In genomic region chr16:70372921-70373550, GRCh38 we compare ENCODE assay signal across 1 cellular context.
TF ChIP-seq lines count a peak whose summit lies in the region.

No MANE protein-coding gene starts in this region.

TF ChIP-seq in SK-N-SH, 30 proteins besides CTCF, POLR2A, EP300 and RAD21 (continued from another document):
- TF ChIP-seq, protein P1, sequence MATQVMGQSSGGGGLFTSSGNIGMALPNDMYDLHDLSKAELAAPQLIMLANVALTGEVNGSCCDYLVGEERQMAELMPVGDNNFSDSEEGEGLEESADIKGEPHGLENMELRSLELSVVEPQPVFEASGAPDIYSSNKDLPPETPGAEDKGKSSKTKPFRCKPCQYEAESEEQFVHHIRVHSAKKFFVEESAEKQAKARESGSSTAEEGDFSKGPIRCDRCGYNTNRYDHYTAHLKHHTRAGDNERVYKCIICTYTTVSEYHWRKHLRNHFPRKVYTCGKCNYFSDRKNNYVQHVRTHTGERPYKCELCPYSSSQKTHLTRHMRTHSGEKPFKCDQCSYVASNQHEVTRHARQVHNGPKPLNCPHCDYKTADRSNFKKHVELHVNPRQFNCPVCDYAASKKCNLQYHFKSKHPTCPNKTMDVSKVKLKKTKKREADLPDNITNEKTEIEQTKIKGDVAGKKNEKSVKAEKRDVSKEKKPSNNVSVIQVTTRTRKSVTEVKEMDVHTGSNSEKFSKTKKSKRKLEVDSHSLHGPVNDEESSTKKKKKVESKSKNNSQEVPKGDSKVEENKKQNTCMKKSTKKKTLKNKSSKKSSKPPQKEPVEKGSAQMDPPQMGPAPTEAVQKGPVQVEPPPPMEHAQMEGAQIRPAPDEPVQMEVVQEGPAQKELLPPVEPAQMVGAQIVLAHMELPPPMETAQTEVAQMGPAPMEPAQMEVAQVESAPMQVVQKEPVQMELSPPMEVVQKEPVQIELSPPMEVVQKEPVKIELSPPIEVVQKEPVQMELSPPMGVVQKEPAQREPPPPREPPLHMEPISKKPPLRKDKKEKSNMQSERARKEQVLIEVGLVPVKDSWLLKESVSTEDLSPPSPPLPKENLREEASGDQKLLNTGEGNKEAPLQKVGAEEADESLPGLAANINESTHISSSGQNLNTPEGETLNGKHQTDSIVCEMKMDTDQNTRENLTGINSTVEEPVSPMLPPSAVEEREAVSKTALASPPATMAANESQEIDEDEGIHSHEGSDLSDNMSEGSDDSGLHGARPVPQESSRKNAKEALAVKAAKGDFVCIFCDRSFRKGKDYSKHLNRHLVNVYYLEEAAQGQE (IDR thresholded peaks at IDR 0.05; ENCODE audit: low read depth, low read length), result no peak
- no peak for TF ChIP-seq MEF2A (IDR thresholded peaks at IDR 0.05; ENCODE audit: borderline replicate concordance, low read depth)
- TF ChIP-seq, protein P2, sequence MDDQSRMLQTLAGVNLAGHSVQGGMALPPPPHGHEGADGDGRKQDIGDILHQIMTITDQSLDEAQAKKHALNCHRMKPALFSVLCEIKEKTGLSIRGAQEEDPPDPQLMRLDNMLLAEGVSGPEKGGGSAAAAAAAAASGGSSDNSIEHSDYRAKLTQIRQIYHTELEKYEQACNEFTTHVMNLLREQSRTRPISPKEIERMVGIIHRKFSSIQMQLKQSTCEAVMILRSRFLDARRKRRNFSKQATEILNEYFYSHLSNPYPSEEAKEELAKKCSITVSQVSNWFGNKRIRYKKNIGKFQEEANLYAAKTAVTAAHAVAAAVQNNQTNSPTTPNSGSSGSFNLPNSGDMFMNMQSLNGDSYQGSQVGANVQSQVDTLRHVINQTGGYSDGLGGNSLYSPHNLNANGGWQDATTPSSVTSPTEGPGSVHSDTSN (IDR thresholded peaks at IDR 0.05), result no peak
- no peak for TF ChIP-seq YY1 (IDR thresholded peaks at IDR 0.05; ENCODE audit: low read depth)
- no peak for TF ChIP-seq GATA2 (CRISPR knock-in tag; IDR thresholded peaks at IDR 0.05)
